Comparison of ENCODE assay signal across 8 cellular contexts in the genomic region with DNA sequence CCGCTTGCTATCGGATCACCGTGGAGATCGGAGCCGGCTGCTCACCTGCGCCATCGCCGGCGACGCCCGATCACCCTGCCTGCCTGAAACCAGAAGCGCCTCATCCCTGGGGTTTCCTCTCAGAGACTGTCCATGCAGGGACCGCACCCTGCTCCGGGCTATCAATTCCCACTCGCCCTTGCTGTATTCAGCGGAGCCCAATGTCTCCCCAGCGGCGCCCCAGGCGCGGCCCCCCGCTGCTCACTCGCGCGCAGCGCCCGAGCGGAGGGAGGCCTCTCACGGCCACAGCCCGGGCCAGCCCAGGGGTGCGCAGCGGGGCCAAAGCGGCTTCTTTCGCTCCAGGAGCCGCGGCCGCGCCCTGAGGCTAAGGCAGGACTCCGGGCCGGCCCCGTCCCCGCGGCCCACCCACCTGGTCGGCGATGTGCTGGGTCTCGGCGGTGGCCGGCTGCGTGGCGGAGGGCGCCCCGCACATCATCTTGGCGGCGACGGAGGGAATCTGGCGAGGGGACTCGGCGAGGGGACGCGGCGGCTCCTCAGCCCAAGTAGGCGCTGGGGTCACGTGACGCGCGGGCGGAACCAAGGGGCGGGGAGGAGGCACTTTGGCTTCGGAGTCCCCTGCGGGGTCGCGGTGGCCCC. TPM values are rescaled to one million over a fixed set of nuclear protein-coding genes. Genes with fewer than 3 reads are reported as not detected.
DNase-seq lines count a peak whose midpoint lies in the region; ATAC-seq and TF ChIP-seq lines count a peak whose summit lies in the region.

TSS of gene CSTB (minus strand) at position 514 of the 636 bp plus-strand sequence. CDS start at position 475, 39 bp downstream.

- peaks cover 23 to 55% (median 34%) of the 10 kb centered on the region in 4 donors for H3K4me1 Mint-ChIP-seq in CD4-positive, alpha-beta memory T cell
- peaks cover 38% of the 10 kb centered on the region for H3K4me1 Mint-ChIP-seq in neural crest cell

- H3K4me3 ChIP-seq in CD4-positive, alpha-beta memory T cell (ENCODE audit: low read length in 2 of 2) = peak within 1 kb of the TSS; percentile 79 to 93
- H3K4me3 ChIP-seq in fibroblast of villous mesenchyme (ENCODE audit: low read depth, low read length) (peak within 1 kb of the TSS; percentile 83), stomach smooth muscle (ENCODE audit: low read length in 2 of 2) (peak within 1 kb of the TSS; percentile 64 to 87)

- CTCF ChIA-PET in CD4-positive, alpha-beta memory T cell (lab: Charles Lee; ENCODE audit: partially characterized antibody) = no interaction called here
- CTCF ChIA-PET in RWPE1 (lab: Yijun Ruan, JAX) = no interaction called here

- peaks cover 14 to 23% of the 10 kb centered on the region in 2 donors for H3K36me3 Mint-ChIP-seq in CD4-positive, alpha-beta memory T cell
- H3K36me3 Mint-ChIP-seq in neural crest cell (ENCODE audit: low read depth) = no peaks in the 10 kb centered on the region

- H3K27ac Mint-ChIP-seq in CD4-positive, alpha-beta memory T cell = peak within 1 kb of the TSS; percentile 84 to 92 (median 87)
- H3K27ac Mint-ChIP-seq in neural crest cell (ENCODE audit: unreplicated experiment) = peak within 1 kb of the TSS; percentile 85

- no peaks in the 10 kb centered on the region for H3K27me3 ChIP-seq in CD4-positive, alpha-beta memory T cell (ENCODE audit: insufficient read depth, low read length)
- no peaks in the 10 kb centered on the region for H3K27me3 ChIP-seq in stomach smooth muscle (ENCODE audit: control insufficient read depth in 1 of 2, insufficient read depth in 2 of 2, low read length in 2 of 2)

- no peaks in the 10 kb centered on the region for H3K9me3 Mint-ChIP-seq in CD4-positive, alpha-beta memory T cell
- no peaks in the 10 kb centered on the region for H3K9me3 Mint-ChIP-seq in neural crest cell

- intact Hi-C loops in CD4-positive, alpha-beta memory T cell (cut with micrococcal nuclease) = loop anchor here (1.0 to 5.0 kb wide), 2 partner anchors 13 to 59 kb away; partner anchors contain the start of genes PDXK and RRP1

- peak within 1 kb of the TSS; percentile 76 for H3K27ac ChIP-seq in CD4-positive, alpha-beta memory T cell (ENCODE audit: low read depth, low read length)
- H3K27ac ChIP-seq in RWPE1 (peak within 1 kb of the TSS; percentile 94), stomach smooth muscle (ENCODE audit: low read length) (peak within 1 kb of the TSS; percentile 58)

- no peaks in the 10 kb centered on the region for H3K9me3 ChIP-seq in CD4-positive, alpha-beta memory T cell (ENCODE audit: control insufficient read depth in 1 of 2, low read length in 2 of 2)
- H3K9me3 ChIP-seq in stomach smooth muscle (ENCODE audit: control insufficient read depth in 2 of 2, low read length in 2 of 2) = no peaks in the 10 kb centered on the region

- peak; percentile 69 to 88 (median 77) for DNase-seq in CD4-positive, alpha-beta memory T cell
- DNase-seq in HUDEP-2 (lab: John Stamatoyannopoulos, UW; ENCODE audit: unreplicated experiment in 76 of 76) = peak in 69 of 76 experiments; percentile 54 to 98 (median 88)
- peak; percentile 60 for DNase-seq in RWPE1 (ENCODE audit: low spot score)
- DNase-seq in activated effector memory CD4-positive, alpha-beta T cell treated with anti-CD3 and anti-CD28 coated beads, Interleukin-2, amount 50 U/mL, for 16 hours = peak; percentile 94
- peak; percentile 66 for DNase-seq in fibroblast of villous mesenchyme (ENCODE audit: low read depth)
- peak; percentile 80 for DNase-seq in neural crest cell (ENCODE audit: low read depth, low spot score)

- H3K9ac ChIP-seq in stomach smooth muscle (ENCODE audit: low read length in 2 of 2) = peak within 1 kb of the TSS; percentile 46 to 82

- H3K36me3 ChIP-seq in CD4-positive, alpha-beta memory T cell (ENCODE audit: insufficient read depth, low read length) = peaks cover 15% of the 10 kb centered on the region
- H3K36me3 ChIP-seq in stomach smooth muscle (ENCODE audit: control insufficient read depth in 2 of 2, insufficient read depth in 2 of 2, low read length in 2 of 2) = peaks cover 12 to 17% of the 10 kb centered on the region in 2 donors

- H3K4me1 ChIP-seq in CD4-positive, alpha-beta memory T cell (ENCODE audit: insufficient read depth, low read length) = peaks cover 31% of the 10 kb centered on the region
- peaks cover 15% of the 10 kb centered on the region for H3K4me1 ChIP-seq in stomach smooth muscle (ENCODE audit: control insufficient read depth, insufficient read depth, low read length)

- no peak for TF ChIP-seq CTCF in RWPE1 (conservative IDR thresholded peaks at IDR 0.05; ENCODE audit: low read depth)
- peak; percentile 3 for TF ChIP-seq CTCF in fibroblast of villous mesenchyme (IDR thresholded peaks at IDR 0.05; ENCODE audit: insufficient read depth, low read depth, low read length)
- TF ChIP-seq CTCF in neural crest cell (conservative IDR thresholded peaks at IDR 0.05) = no peak

- POLR2A ChIA-PET in CD4-positive, alpha-beta memory T cell (lab: Charles Lee; ENCODE audit: partially characterized antibody) = no interaction called here
- POLR2A ChIA-PET in RWPE1 (lab: Yijun Ruan, JAX; ENCODE audit: low non-redundant PET) = no interaction called here

- no peaks in the 10 kb centered on the region for H3K27me3 Mint-ChIP-seq in CD4-positive, alpha-beta memory T cell
- H3K27me3 Mint-ChIP-seq in neural crest cell (ENCODE audit: low read depth) = peaks cover 2% of the 10 kb centered on the region

- H3K4me3 Mint-ChIP-seq in CD4-positive, alpha-beta memory T cell = peak within 1 kb of the TSS; percentile 91 to 97 (median 93)
- peak within 1 kb of the TSS; percentile 97 for H3K4me3 Mint-ChIP-seq in neural crest cell

- ATAC-seq in GM19395 (IDR thresholded peaks at IDR 0.05; ENCODE audit: unreplicated experiment) = peak; percentile 75

RNA-seq across cellular contexts. Expression of gene CSTB, which starts in this region (rescaled TPM):
- 10 to 100 TPM; 46.0 to 48.8 TPM for total RNA-seq in CD4-positive, alpha-beta memory T cell
- 10 to 100 TPM; 68.4 to 97.0 TPM for polyA plus RNA-seq in CD4-positive, alpha-beta memory T cell
- 12.6 and 16.0 TPM in 2 replicates for total RNA-seq in fibroblast of villous mesenchyme
- 37.1 and 40.9 TPM in 2 replicates for total RNA-seq in neural crest cell

Comparison
In these comparisons a context has a peak if more than half of its experiments do, and no peak if none do; other contexts are left out.
1. Peak in every context shown above with its lines: DNase-seq, ATAC-seq, H3K4me3 ChIP-seq and H3K27ac ChIP-seq.